ENCODE assay signal across 23 cellular contexts in genomic region chr16:15495898-15496297, GRCh38.
"Had no signal": no experiment of that assay in that cellular context is flagged by ENCODE, and none has a peak within 500 bp of the region (broad histone marks: within the 10 kb centered on the region; RNA-seq: fewer than 3 reads in every experiment).

No MANE protein-coding gene starts in this region.

- H3K27ac Mint-ChIP-seq: T-helper 2 cell treated with Interferon-gamma antibody and Interleukin-4, amounts not matched to agents 5 μg/mL and 100 μg/mL, for 36 hours had no signal

- H3K27ac ChIP-seq: ascending aorta, brain microvascular endothelial cell, foreskin keratinocyte, lower lobe of right lung, sigmoid colon, thyroid gland, upper lobe of right lung, WERI-Rb-1 had no signal

- H3K36me3 ChIP-seq: ascending aorta, brain microvascular endothelial cell, lower lobe of right lung, sigmoid colon, thyroid gland, upper lobe of right lung, WERI-Rb-1 had no signal

- H3K27me3 Mint-ChIP-seq: naive thymus-derived CD8-positive, alpha-beta T cell had no signal

- DNase-seq: activated CD4-positive, CD25-positive, alpha-beta regulatory T cell treated with anti-CD3 and anti-CD28 coated beads, Interleukin-2, amount 50 U/mL, for 72 hours; activated gamma-delta T cell; activated naive CD4-positive, alpha-beta T cell treated with anti-CD3 and anti-CD28 coated beads, Interleukin-2, amount 50 U/mL, for 16 hours; activated T-cell treated with anti-CD3 and anti-CD28 coated beads, Interleukin-2, amount 50 U/mL, for 48 hours; brain microvascular endothelial cell; caudate nucleus; dermis blood vessel endothelial cell; effector CD8-positive, alpha-beta T cell; erythroblast; foreskin keratinocyte; lower lobe of right lung; naive thymus-derived CD8-positive, alpha-beta T cell; sigmoid colon; stimulated activated CD4-positive, alpha-beta T cell treated with anti-CD3 and anti-CD28 coated beads, Interleukin-2, amount 100 ng/mL, for 48 hours; stimulated activated CD8-positive, alpha-beta memory T cell treated with anti-CD3 and anti-CD28 coated beads, Interleukin-4, amount 100 ng/mL, for 48 hours; stimulated activated naive CD4-positive, alpha-beta T cell; substantia nigra; thyroid gland; upper lobe of right lung; WERI-Rb-1 had no signal

- H3K27me3 ChIP-seq: ascending aorta, brain microvascular endothelial cell, sigmoid colon, thyroid gland, upper lobe of right lung had no signal

- H3K9me3 ChIP-seq: ascending aorta, lower lobe of right lung, sigmoid colon, thyroid gland, upper lobe of right lung had no signal

- H3K36me3 Mint-ChIP-seq: naive thymus-derived CD8-positive, alpha-beta T cell had no signal

- H3K4me3 Mint-ChIP-seq: naive thymus-derived CD8-positive, alpha-beta T cell; T-helper 2 cell treated with Interferon-gamma antibody and Interleukin-4, amounts not matched to agents 5 μg/mL and 100 μg/mL, for 36 hours had no signal

- H3K4me3 ChIP-seq: ascending aorta, lower lobe of right lung, sigmoid colon, smooth muscle cell, thyroid gland, upper lobe of right lung had no signal

- H3K4me1 ChIP-seq: ascending aorta, foreskin keratinocyte, upper lobe of right lung had no signal

- H3K4me2 ChIP-seq: smooth muscle cell had no signal

- H3K9me3 Mint-ChIP-seq: naive thymus-derived CD8-positive, alpha-beta T cell had no signal
